ENCODE assay signal across 17 cellular contexts in genomic region chr15:35885870-35886269, GRCh38.
DNase-seq lines count a peak whose midpoint lies in the region; ATAC-seq, FAIRE-seq and TF ChIP-seq lines count a peak whose summit lies in the region.
"Had no signal": no experiment of that assay in that cellular context is flagged by ENCODE, and none has a peak within 500 bp of the region (broad histone marks: within the 10 kb centered on the region; RNA-seq: fewer than 3 reads in every experiment).

No MANE protein-coding gene starts in this region.

- CTCF ChIA-PET in RWPE1 (lab: Yijun Ruan, JAX), result no interaction called here

- peaks cover 5% of the 10 kb centered on the region for H3K9me3 Mint-ChIP-seq in activated T-helper 2 cell treated with anti-CD3 and anti-CD28 coated beads, Interferon-gamma antibody, Interleukin-2, Interleukin-4, amounts not matched to agents 10 μg/mL and 5 μg/mL and 100 μg/mL, durations not matched to agents 14 hours and 24 hours and 36 hours
- H3K9me3 Mint-ChIP-seq: CD8-positive, alpha-beta T cell had no signal

- no peaks in the 10 kb centered on the region for H3K27me3 ChIP-seq in bronchial epithelial cell (ENCODE audit: control insufficient read depth, insufficient read depth, low read length)

- no peak overlapping the region for H3K27ac ChIP-seq in RWPE1

- no peak for FAIRE-seq in bronchial epithelial cell (lab: Jason Lieb, UNC)
- FAIRE-seq: D721Med, G401.6, GM12892 had no signal

- POLR2A ChIA-PET in RWPE1 (lab: Yijun Ruan, JAX; ENCODE audit: low non-redundant PET), result no interaction called here

- intact Hi-C loops in activated T-helper 2 cell treated with anti-CD3 and anti-CD28 coated beads, Interferon-gamma antibody, Interleukin-2, Interleukin-4, amounts not matched to agents 10 μg/mL and 5 μg/mL and 100 μg/mL, durations not matched to agents 14 hours and 24 hours and 36 hours (cut with micrococcal nuclease), result no loop called here

- TF ChIP-seq CTCF in RWPE1 (conservative IDR thresholded peaks at IDR 0.05; ENCODE audit: low read depth) (no peak), bronchial epithelial cell (IDR thresholded peaks at IDR 0.05; ENCODE audit: insufficient read depth, low read length, severe bottlenecking) (no peak)

- no peak for ATAC-seq in GM21786 (IDR thresholded peaks at IDR 0.05; ENCODE audit: unreplicated experiment)
- ATAC-seq: CD8-positive, alpha-beta T cell had no signal

- H3K27me3 Mint-ChIP-seq in activated T-helper 2 cell treated with anti-CD3 and anti-CD28 coated beads, Interferon-gamma antibody, Interleukin-2, Interleukin-4, amounts not matched to agents 10 μg/mL and 5 μg/mL and 100 μg/mL, durations not matched to agents 14 hours and 24 hours and 36 hours (ENCODE audit: low read depth), result no peaks in the 10 kb centered on the region

- no peak overlapping the region for H3K4me3 Mint-ChIP-seq in activated T-helper 2 cell treated with anti-CD3 and anti-CD28 coated beads, Interferon-gamma antibody, Interleukin-2, Interleukin-4, amounts not matched to agents 10 μg/mL and 5 μg/mL and 100 μg/mL, durations not matched to agents 14 hours and 24 hours and 36 hours (ENCODE audit: low read depth)
- H3K4me3 Mint-ChIP-seq: CD14-positive monocyte; CD8-positive, alpha-beta T cell had no signal

- H3K36me3 ChIP-seq in bronchial epithelial cell (ENCODE audit: control insufficient read depth, insufficient read depth, low read length), result no peaks in the 10 kb centered on the region
- H3K36me3 ChIP-seq: HAP-1 had no signal

- no peak overlapping the region for H3K4me3 ChIP-seq in bronchial epithelial cell (ENCODE audit: low read depth, low read length)
- H3K4me3 ChIP-seq: HAP-1 had no signal

- H3K4me1 Mint-ChIP-seq in activated T-helper 2 cell treated with anti-CD3 and anti-CD28 coated beads, Interferon-gamma antibody, Interleukin-2, Interleukin-4, amounts not matched to agents 10 μg/mL and 5 μg/mL and 100 μg/mL, durations not matched to agents 14 hours and 24 hours and 36 hours (ENCODE audit: low read depth), result no peaks in the 10 kb centered on the region
- H3K4me1 Mint-ChIP-seq: CD14-positive monocyte had no signal

- H3K27ac Mint-ChIP-seq in activated T-helper 2 cell treated with anti-CD3 and anti-CD28 coated beads, Interferon-gamma antibody, Interleukin-2, Interleukin-4, amounts not matched to agents 10 μg/mL and 5 μg/mL and 100 μg/mL, durations not matched to agents 14 hours and 24 hours and 36 hours, result no peak overlapping the region
- H3K27ac Mint-ChIP-seq: CD14-positive monocyte; CD8-positive, alpha-beta T cell had no signal

- DNase-seq in M059J (ENCODE audit: low read depth), result peak; percentile 16
- DNase-seq in RWPE1 (ENCODE audit: low spot score), result peak; percentile 32
- DNase-seq in bronchial epithelial cell (ENCODE audit: low read depth), result peak; percentile 83
- no peak for DNase-seq in activated T-helper 2 cell treated with anti-CD3 and anti-CD28 coated beads, Interferon-gamma antibody, Interleukin-2, Interleukin-4, amounts not matched to agents 10 μg/mL and 5 μg/mL and 100 μg/mL, durations not matched to agents 14 hours and 24 hours and 36 hours (ENCODE audit: low spot score)
- no peak for DNase-seq in activated CD8-positive, alpha-beta memory T cell treated with anti-CD3 and anti-CD28 coated beads, Interleukin-2, amount 50 U/mL, for 48 hours
- DNase-seq: CD8-positive, alpha-beta T cell; COR-L47; DMS153; DMS79 treated with DMSO at 0.1 percent for 48 hours; EL; GOT3 had no signal

- no peaks in the 10 kb centered on the region for H3K36me3 Mint-ChIP-seq in activated T-helper 2 cell treated with anti-CD3 and anti-CD28 coated beads, Interferon-gamma antibody, Interleukin-2, Interleukin-4, amounts not matched to agents 10 μg/mL and 5 μg/mL and 100 μg/mL, durations not matched to agents 14 hours and 24 hours and 36 hours (ENCODE audit: low read depth)
- H3K36me3 Mint-ChIP-seq: CD14-positive monocyte; CD8-positive, alpha-beta T cell had no signal

Comparison
In these comparisons a context has a peak if more than half of its experiments do, and no peak if none do; other contexts are left out.
1. DNase-seq: peak in M059J (single experiment), RWPE1 (single experiment) and bronchial epithelial cell (single experiment); none in activated T-helper 2 cell treated with anti-CD3 and anti-CD28 coated beads, Interferon-gamma antibody, Interleukin-2, Interleukin-4, amounts not matched to agents 10 μg/mL and 5 μg/mL and 100 μg/mL, durations not matched to agents 14 hours and 24 hours and 36 hours (single experiment) and activated CD8-positive, alpha-beta memory T cell treated with anti-CD3 and anti-CD28 coated beads, Interleukin-2, amount 50 U/mL, for 48 hours (single experiment).